ENCODE assay signal across 14 cellular contexts in the genomic region with DNA sequence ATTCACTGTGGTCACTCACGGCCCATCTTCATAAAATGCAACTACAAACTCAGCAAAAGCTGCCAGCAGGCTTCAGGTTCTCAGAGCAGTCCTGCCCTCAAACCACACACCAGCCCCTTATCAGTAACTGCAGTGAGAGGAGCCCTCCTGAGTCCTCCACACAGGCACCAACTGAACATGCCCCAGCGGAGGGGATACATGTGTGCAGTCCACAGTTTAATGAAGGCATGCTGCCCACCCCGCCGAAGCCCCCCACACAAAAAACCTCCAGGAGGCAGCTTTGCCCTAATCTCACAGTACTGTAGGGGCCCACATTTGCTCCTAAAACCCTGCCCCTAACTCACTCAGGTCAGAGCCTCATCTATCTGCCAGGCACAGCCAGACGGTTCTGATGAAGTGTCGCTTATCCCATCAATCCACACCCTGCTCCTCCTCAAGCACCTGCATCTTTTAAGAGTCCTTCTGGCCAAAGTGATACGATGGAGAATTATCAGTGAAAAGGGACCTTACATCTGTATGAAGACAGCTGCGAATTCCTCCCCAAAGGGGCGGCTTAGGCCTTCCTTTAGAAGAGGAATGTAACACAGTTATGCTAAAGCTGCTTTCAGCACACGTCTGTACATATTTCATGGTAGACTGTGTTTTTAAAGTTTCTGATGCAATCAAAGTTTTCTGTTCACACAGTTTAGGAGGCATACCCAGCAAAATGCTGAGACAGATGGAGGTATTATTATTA. TPM values are rescaled to one million over a fixed set of nuclear protein-coding genes. Genes with fewer than 3 reads are reported as not detected.
A peak's percentile ranks its signal among the peaks of the same experiment; 100 is the strongest.
DNase-seq lines count a peak whose midpoint lies in the region; ATAC-seq and TF ChIP-seq lines count a peak whose summit lies in the region.
"Had no signal": no experiment of that assay in that cellular context is flagged by ENCODE, and none has a peak within 500 bp of the region (broad histone marks: within the 10 kb centered on the region; RNA-seq: fewer than 3 reads in every experiment).

No MANE protein-coding gene starts in this region.

- peak overlapping the region in 1 of 3 donors; percentile 65 for H3K27ac Mint-ChIP-seq in IgD-negative memory B cell
- peak overlapping the region; percentile 57 for H3K27ac Mint-ChIP-seq in activated T-helper 17 cell treated with anti-CD3 and anti-CD28 coated beads, Interleukin-2, amount 50 U/mL, for 72 hours
- H3K27ac Mint-ChIP-seq: activated T-helper 1 cell treated with anti-CD3 and anti-CD28 coated beads, Interleukin-12 subunit alpha, Interleukin-12 subunit beta, Interleukin-2, Interleukin-4 antibody, amounts not matched to agents 30 ng/mL and 10 ng/mL and 1 ng/mL, durations not matched to agents 14 hours and 24 hours and 36 hours had no signal

- H4K5ac ChIP-seq in mesendoderm (ENCODE audit: low read length) = no peak overlapping the region

- no peak overlapping the region for H2BK5ac ChIP-seq in mesendoderm (ENCODE audit: low read length)

- no peak overlapping the region for H3K18ac ChIP-seq in mesendoderm (ENCODE audit: low read length)

- H3K36me3 Mint-ChIP-seq in IgD-negative memory B cell = no peaks in the 10 kb centered on the region
- H3K36me3 Mint-ChIP-seq in activated T-helper 17 cell treated with anti-CD3 and anti-CD28 coated beads, Interleukin-2, amount 50 U/mL, for 72 hours (ENCODE audit: low read depth) = peaks cover 10% of the 10 kb centered on the region

- WGBS in mesendoderm (ENCODE audit: extremely low coverage, insufficient coverage, low lambda C conversion rate) = no CpG with 5 or more reads among the region's 10 CpGs

- H3K9ac ChIP-seq in DND-41 (ENCODE audit: low read depth, low read length) = no peak overlapping the region
- no peak overlapping the region for H3K9ac ChIP-seq in mesendoderm (ENCODE audit: low read length)

- H3K4me3 ChIP-seq in DND-41 (ENCODE audit: low read depth in 1 of 2, low read length in 2 of 2) (no peak overlapping the region), mesendoderm (ENCODE audit: low read length) (no peak overlapping the region)

- H3K36me3 ChIP-seq in DND-41 (ENCODE audit: insufficient read depth, low read length) = peaks cover 4% of the 10 kb centered on the region
- H3K36me3 ChIP-seq in mesendoderm (ENCODE audit: control insufficient read depth, insufficient read depth, low read length) = no peaks in the 10 kb centered on the region

- no peaks in the 10 kb centered on the region for H3K9me3 Mint-ChIP-seq in IgD-negative memory B cell
- no peaks in the 10 kb centered on the region for H3K9me3 Mint-ChIP-seq in activated T-helper 17 cell treated with anti-CD3 and anti-CD28 coated beads, Interleukin-2, amount 50 U/mL, for 72 hours
- H3K9me3 Mint-ChIP-seq: activated T-helper 1 cell treated with anti-CD3 and anti-CD28 coated beads, Interleukin-12 subunit alpha, Interleukin-12 subunit beta, Interleukin-2, Interleukin-4 antibody, amounts not matched to agents 30 ng/mL and 10 ng/mL and 1 ng/mL, durations not matched to agents 14 hours and 24 hours and 36 hours had no signal

- no peak overlapping the region for H2AK5ac ChIP-seq in mesendoderm (ENCODE audit: low read length)

- H3K23ac ChIP-seq in mesendoderm (ENCODE audit: low read length) = no peak overlapping the region

- peaks cover 25% of the 10 kb centered on the region for H4K20me1 ChIP-seq in DND-41 (ENCODE audit: insufficient read depth, low read length)

- peak overlapping the region in 3 of 4 donors; percentile 8 to 42 (median 41) for H3K4me3 Mint-ChIP-seq in IgD-negative memory B cell
- H3K4me3 Mint-ChIP-seq in activated T-helper 17 cell treated with anti-CD3 and anti-CD28 coated beads, Interleukin-2, amount 50 U/mL, for 72 hours = peak overlapping the region; percentile 29
- H3K4me3 Mint-ChIP-seq: activated T-helper 1 cell treated with anti-CD3 and anti-CD28 coated beads, Interleukin-12 subunit alpha, Interleukin-12 subunit beta, Interleukin-2, Interleukin-4 antibody, amounts not matched to agents 30 ng/mL and 10 ng/mL and 1 ng/mL, durations not matched to agents 14 hours and 24 hours and 36 hours had no signal

- no peak overlapping the region for H3K27ac ChIP-seq in DND-41 (ENCODE audit: low read length)
- no peak overlapping the region for H3K27ac ChIP-seq in mesendoderm (ENCODE audit: low read depth, low read length)

- H3K56ac ChIP-seq in mesendoderm (ENCODE audit: low read length) = no peak overlapping the region

- H3K4me1 Mint-ChIP-seq in IgD-negative memory B cell = peaks cover 17 to 35% (median 25%) of the 10 kb centered on the region in 3 donors
- peaks cover 37% of the 10 kb centered on the region for H3K4me1 Mint-ChIP-seq in activated T-helper 17 cell treated with anti-CD3 and anti-CD28 coated beads, Interleukin-2, amount 50 U/mL, for 72 hours

- H4K8ac ChIP-seq in mesendoderm (ENCODE audit: low read depth, low read length) = no peak overlapping the region

- no peak overlapping the region for H2BK120ac ChIP-seq in mesendoderm (ENCODE audit: low read depth, low read length)

- no peaks in the 10 kb centered on the region for H3K27me3 Mint-ChIP-seq in IgD-negative memory B cell
- no peaks in the 10 kb centered on the region for H3K27me3 Mint-ChIP-seq in activated T-helper 17 cell treated with anti-CD3 and anti-CD28 coated beads, Interleukin-2, amount 50 U/mL, for 72 hours

- H3K79me1 ChIP-seq in mesendoderm (ENCODE audit: low read length) = peaks cover 14% of the 10 kb centered on the region

- no peak overlapping the region for H3K4ac ChIP-seq in mesendoderm (ENCODE audit: low read depth, low read length)

- H3K9me3 ChIP-seq in DND-41 (ENCODE audit: insufficient read depth, low read length, severe bottlenecking) = no peaks in the 10 kb centered on the region

- peaks cover 86% of the 10 kb centered on the region for H3K79me2 ChIP-seq in DND-41 (ENCODE audit: insufficient read depth, low read length)
- peaks cover 5% of the 10 kb centered on the region for H3K79me2 ChIP-seq in mesendoderm (ENCODE audit: control insufficient read depth, insufficient read depth, low read length)

- no peak for TF ChIP-seq CTCF in DND-41 (IDR thresholded peaks at IDR 0.05; ENCODE audit: borderline replicate concordance, extremely low read depth, low read length, poor library complexity, severe bottlenecking)

- H3K4me1 ChIP-seq in DND-41 (ENCODE audit: insufficient read depth, low read length) = peaks cover 42% of the 10 kb centered on the region
- H3K4me1 ChIP-seq in mesendoderm (ENCODE audit: control insufficient read depth, low read depth, low read length) = no peaks in the 10 kb centered on the region

- no peak for ATAC-seq in DND-41 (ENCODE audit: insufficient read depth, low read depth)
- no peak for ATAC-seq in activated T-helper 17 cell treated with anti-CD3 and anti-CD28 coated beads, Interleukin-2, amount 50 U/mL, for 72 hours (replicated peaks)
- ATAC-seq: left ventricle myocardium superior, SK-N-SH treated with all-trans-retinoic acid at 6 μM for 48 hours had no signal

- H3K4me2 ChIP-seq in DND-41 (ENCODE audit: insufficient read depth, low read length) (peak overlapping the region; percentile 29; the same call in 1 of the 2 replicates), mesendoderm (ENCODE audit: low read length) (no peak overlapping the region)

- no peaks in the 10 kb centered on the region for H3K27me3 ChIP-seq in DND-41 (ENCODE audit: insufficient read depth, low read length, poor library complexity)
- no peaks in the 10 kb centered on the region for H3K27me3 ChIP-seq in mesendoderm (ENCODE audit: insufficient read depth, low read length, poor library complexity)

- H2BK15ac ChIP-seq in mesendoderm (replicated peaks; ENCODE audit: low read depth) = no peak overlapping the region

- no peak overlapping the region for H2AFZ ChIP-seq in DND-41 (ENCODE audit: low read depth, low read length)

- DNase-seq in DND-41 = peak; percentile 16
- peak; percentile 2 for DNase-seq in mesendoderm
- no peak for DNase-seq in HuH-7.5 (ENCODE audit: low spot score)
- DNase-seq in NCI-H2029 treated with DMSO at 0.1 percent for 48 hours (lab: John Stamatoyannopoulos, UW) = no peak
- DNase-seq in C1 segment of cervical spinal cord (lab: John Stamatoyannopoulos, UW) = no peak
- DNase-seq: activated CD4-positive, CD25-positive, alpha-beta regulatory T cell treated with anti-CD3 and anti-CD28 coated beads, Interleukin-2, amount 50 U/mL, for 72 hours; head of caudate nucleus; left ventricle myocardium superior; NCI-H2107; substantia nigra had no signal

RNA-seq across cellular contexts. Expression of a gene that starts 3.5 kb away (rescaled TPM):
- 3.9 TPM for polyA plus RNA-seq in IgD-negative memory B cell
- 10 to 100 TPM; 26.4 to 31.6 TPM for total RNA-seq in activated T-helper 17 cell treated with anti-CD3 and anti-CD28 coated beads, Interleukin-2, amount 50 U/mL, for 72 hours
- polyA plus RNA-seq in mesendoderm (2013, experiment 1 of 2) = 5.9 TPM
- 6.2 TPM for polyA plus RNA-seq in mesendoderm (2013, experiment 2 of 2)

RNA-seq across cellular contexts. Expression of a gene that starts 46.9 kb away (rescaled TPM):
- polyA plus RNA-seq in IgD-negative memory B cell = 16.3 TPM
- total RNA-seq in activated T-helper 17 cell treated with anti-CD3 and anti-CD28 coated beads, Interleukin-2, amount 50 U/mL, for 72 hours = 10 to 100 TPM; 42.1 to 52.1 TPM
- polyA plus RNA-seq in mesendoderm (2013, experiment 1 of 2) = 25.3 TPM
- 24.9 TPM for polyA plus RNA-seq in mesendoderm (2013, experiment 2 of 2)

Comparison
In these comparisons a context has a peak if more than half of its experiments do, and no peak if none do; other contexts are left out.
1. DNase-seq: peak in DND-41 (single experiment) and mesendoderm (single experiment); none in HuH-7.5 (single experiment), NCI-H2029 treated with DMSO at 0.1 percent for 48 hours (single experiment) and C1 segment of cervical spinal cord (0 of 14).